ENCODE assay signal across 30 cellular contexts in genomic region chr1:12505639-12506311, GRCh38.
DNase-seq lines count a peak whose midpoint lies in the region; ATAC-seq and TF ChIP-seq lines count a peak whose summit lies in the region.
"Had no signal": no experiment of that assay in that cellular context is flagged by ENCODE, and none has a peak within 500 bp of the region (broad histone marks: within the 10 kb centered on the region; RNA-seq: fewer than 3 reads in every experiment).

No MANE protein-coding gene starts in this region.

- H3K27ac ChIP-seq in GM23338 (ENCODE audit: low read depth) = no peak overlapping the region
- H3K27ac ChIP-seq in osteoblast (ENCODE audit: low read depth, low read length) = no peak overlapping the region
- H3K27ac ChIP-seq in ascending aorta = no peak overlapping the region
- H3K27ac ChIP-seq: brain microvascular endothelial cell, lower lobe of right lung, prostate gland, RWPE1, SK-N-MC had no signal

- H3K4me2 ChIP-seq in GM23338 (no peak overlapping the region), osteoblast (ENCODE audit: insufficient read depth, low read length) (no peak overlapping the region)

- no peaks in the 10 kb centered on the region for H3K9me2 ChIP-seq in GM23338 (ENCODE audit: insufficient read depth)

- 0 out of 2 replicates have a peak overlapping the region, but pooled peaks have one; percentile 0 for H3K27ac Mint-ChIP-seq in GM23338
- no peak overlapping the region for H3K27ac Mint-ChIP-seq in activated T-helper 1 cell treated with anti-CD3 and anti-CD28 coated beads, Interleukin-12 subunit alpha, Interleukin-12 subunit beta, Interleukin-2, Interleukin-4 antibody, amounts not matched to agents 30 ng/mL and 10 ng/mL and 1 ng/mL, durations not matched to agents 14 hours and 24 hours and 36 hours
- H3K27ac Mint-ChIP-seq: stimulated activated naive B cell treated with anti-CD40 and anti-IgM and Interleukin-4, amounts not matched to agents 10 μg/mL and 1 μg/mL and 100 μg/mL, for 72 hours; T-helper 17 cell had no signal

- peak; percentile 66 for DNase-seq in Ammon's horn (ENCODE audit: low spot score)
- DNase-seq in GM23338 (ENCODE audit: low spot score) = no peak
- peak; percentile 15 for DNase-seq in cerebellum (ENCODE audit: low spot score)
- peak; percentile 51 for DNase-seq in osteoblast (ENCODE audit: insufficient read length, low spot score, missing footprints)
- no peak for DNase-seq in activated T-helper 1 cell treated with anti-CD3 and anti-CD28 coated beads, Interleukin-12 subunit alpha, Interleukin-12 subunit beta, Interleukin-2, Interleukin-4 antibody, amounts not matched to agents 30 ng/mL and 10 ng/mL and 1 ng/mL, durations not matched to agents 14 hours and 24 hours and 36 hours (ENCODE audit: low spot score)
- no peak for DNase-seq in ascending aorta (ENCODE audit: low spot score in 2 of 2)
- no peak for DNase-seq in NCI-H2081 (lab: John Stamatoyannopoulos, UW)
- DNase-seq: activated CD4-positive, CD25-positive, alpha-beta regulatory T cell treated with anti-CD3 and anti-CD28 coated beads, Interleukin-2, amount 50 U/mL, for 72 hours; activated gamma-delta T cell; activated T-cell treated with anti-CD3 and anti-CD28 coated beads for 4 hours; BE2C; brain microvascular endothelial cell; COR-L47; DMS53; effector CD4-positive, alpha-beta T cell; GDM1; HCEC 1CT; Karpas-422; kidney; lower lobe of right lung; NCI-H1436; NCI-H2107; NCI-H774; stimulated activated CD4-positive, alpha-beta T cell treated with anti-CD3 and anti-CD28 coated beads, Interleukin-4, amount 100 ng/mL, for 4 hours; stimulated activated naive B cell treated with anti-CD40 and anti-IgM and Interleukin-4, amounts not matched to agents 10 μg/mL and 1 μg/mL and 100 μg/mL, for 72 hours; T-helper 17 cell had no signal

- H3K9me3 ChIP-seq in osteoblast (ENCODE audit: low read depth, low read length) = no peaks in the 10 kb centered on the region
- no peaks in the 10 kb centered on the region for H3K9me3 ChIP-seq in ascending aorta
- H3K9me3 ChIP-seq: BE2C, lower lobe of right lung, prostate gland had no signal

- H3F3A ChIP-seq in GM23338 (replicated peaks; ENCODE audit: low read depth) = no peaks in the 10 kb centered on the region

- H3K27me3 ChIP-seq in GM23338 (ENCODE audit: insufficient read depth) (no peaks in the 10 kb centered on the region), osteoblast (ENCODE audit: insufficient read depth, low read length) (no peaks in the 10 kb centered on the region), ascending aorta (no peaks in the 10 kb centered on the region)
- H3K27me3 ChIP-seq: BE2C, brain microvascular endothelial cell had no signal

- H3K36me3 ChIP-seq in GM23338 (ENCODE audit: insufficient read depth) (no peaks in the 10 kb centered on the region; the same call in 1 of the 2 replicates), osteoblast (ENCODE audit: insufficient read depth, low read length) (peaks cover 18% of the 10 kb centered on the region), ascending aorta (peaks cover 25 to 31% of the 10 kb centered on the region in 2 donors)
- H3K36me3 ChIP-seq: BE2C had no signal

- H4K20me1 ChIP-seq in GM23338 (replicated peaks; ENCODE audit: insufficient read depth) = 0 out of 2 replicates have a peak, but pooled peaks cover 2% of the 10 kb centered on the region
- no peaks in the 10 kb centered on the region for H4K20me1 ChIP-seq in osteoblast (ENCODE audit: insufficient read depth, low read length)

- no peak for TF ChIP-seq CTCF in GM23338 (conservative IDR thresholded peaks at IDR 0.05; ENCODE audit: low read depth in 2 of 2)
- TF ChIP-seq CTCF in osteoblast (IDR thresholded peaks at IDR 0.05; ENCODE audit: extremely low read depth, low read depth, low read length) = no peak
- no peak for TF ChIP-seq CTCF in ascending aorta (IDR thresholded peaks at IDR 0.05)

- no peaks in the 10 kb centered on the region for H3K79me2 ChIP-seq in GM23338 (replicated peaks; ENCODE audit: insufficient read depth)
- H3K79me2 ChIP-seq in osteoblast (ENCODE audit: insufficient read depth, low read length) = no peaks in the 10 kb centered on the region

- no peak overlapping the region for H3K4me3 ChIP-seq in GM23338
- H3K4me3 ChIP-seq in osteoblast (ENCODE audit: insufficient read depth, low read length) = no peak overlapping the region
- no peak overlapping the region for H3K4me3 ChIP-seq in ascending aorta
- H3K4me3 ChIP-seq: lower lobe of right lung, prostate gland, SK-N-MC had no signal

- H3K4me1 ChIP-seq in GM23338 (ENCODE audit: insufficient read depth) = peaks cover 13% of the 10 kb centered on the region
- H3K4me1 ChIP-seq in osteoblast (ENCODE audit: insufficient read depth, low read length) = peaks cover 14% of the 10 kb centered on the region
- peaks cover 0 to 7% of the 10 kb centered on the region in 2 donors for H3K4me1 ChIP-seq in ascending aorta
- H3K4me1 ChIP-seq: BE2C, prostate gland had no signal

- H3K9me3 Mint-ChIP-seq in GM23338 = no peaks in the 10 kb centered on the region; the same call in 2 of the 3 replicates
- H3K9me3 Mint-ChIP-seq in activated T-helper 1 cell treated with anti-CD3 and anti-CD28 coated beads, Interleukin-12 subunit alpha, Interleukin-12 subunit beta, Interleukin-2, Interleukin-4 antibody, amounts not matched to agents 30 ng/mL and 10 ng/mL and 1 ng/mL, durations not matched to agents 14 hours and 24 hours and 36 hours = no peaks in the 10 kb centered on the region
- H3K9me3 Mint-ChIP-seq: stimulated activated naive B cell treated with anti-CD40 and anti-IgM and Interleukin-4, amounts not matched to agents 10 μg/mL and 1 μg/mL and 100 μg/mL, for 72 hours had no signal

- intact Hi-C loops in activated T-helper 1 cell treated with anti-CD3 and anti-CD28 coated beads, Interleukin-12 subunit alpha, Interleukin-12 subunit beta, Interleukin-2, Interleukin-4 antibody, amounts not matched to agents 30 ng/mL and 10 ng/mL and 1 ng/mL, durations not matched to agents 14 hours and 24 hours and 36 hours (cut with micrococcal nuclease) = no loop called here
- intact Hi-C loops in ascending aorta (cut with DNase I) = no loop called here

- peaks cover 27% of the 10 kb centered on the region for H3K4me1 Mint-ChIP-seq in GM23338
- H3K4me1 Mint-ChIP-seq in activated T-helper 1 cell treated with anti-CD3 and anti-CD28 coated beads, Interleukin-12 subunit alpha, Interleukin-12 subunit beta, Interleukin-2, Interleukin-4 antibody, amounts not matched to agents 30 ng/mL and 10 ng/mL and 1 ng/mL, durations not matched to agents 14 hours and 24 hours and 36 hours (ENCODE audit: low read depth) = peaks cover 38% of the 10 kb centered on the region

- peaks cover 14% of the 10 kb centered on the region for H3K27me3 Mint-ChIP-seq in GM23338 (ENCODE audit: insufficient read depth, low read depth, poor library complexity)
- H3K27me3 Mint-ChIP-seq in activated T-helper 1 cell treated with anti-CD3 and anti-CD28 coated beads, Interleukin-12 subunit alpha, Interleukin-12 subunit beta, Interleukin-2, Interleukin-4 antibody, amounts not matched to agents 30 ng/mL and 10 ng/mL and 1 ng/mL, durations not matched to agents 14 hours and 24 hours and 36 hours (ENCODE audit: insufficient read depth) = no peaks in the 10 kb centered on the region
- H3K27me3 Mint-ChIP-seq: stimulated activated naive B cell treated with anti-CD40 and anti-IgM and Interleukin-4, amounts not matched to agents 10 μg/mL and 1 μg/mL and 100 μg/mL, for 72 hours; T-helper 17 cell had no signal

- ATAC-seq in GM23338 (no peak), GM18867 (IDR thresholded peaks at IDR 0.05; ENCODE audit: unreplicated experiment) (no peak)
- ATAC-seq: lower lobe of right lung; stimulated activated naive B cell treated with anti-CD40 and anti-IgM and Interleukin-4, amounts not matched to agents 10 μg/mL and 1 μg/mL and 100 μg/mL, for 72 hours; T-helper 17 cell had no signal

- no peak overlapping the region for H2AFZ ChIP-seq in GM23338
- no peak overlapping the region for H2AFZ ChIP-seq in osteoblast (ENCODE audit: low read length)

- H3K36me3 Mint-ChIP-seq in GM23338 (ENCODE audit: low read depth) = no peaks in the 10 kb centered on the region; the same call in 2 of the 3 replicates
- peaks cover 23% of the 10 kb centered on the region for H3K36me3 Mint-ChIP-seq in activated T-helper 1 cell treated with anti-CD3 and anti-CD28 coated beads, Interleukin-12 subunit alpha, Interleukin-12 subunit beta, Interleukin-2, Interleukin-4 antibody, amounts not matched to agents 30 ng/mL and 10 ng/mL and 1 ng/mL, durations not matched to agents 14 hours and 24 hours and 36 hours (ENCODE audit: low read depth)

- H3K4me3 Mint-ChIP-seq in GM23338 = no peak overlapping the region
- no peak overlapping the region for H3K4me3 Mint-ChIP-seq in activated T-helper 1 cell treated with anti-CD3 and anti-CD28 coated beads, Interleukin-12 subunit alpha, Interleukin-12 subunit beta, Interleukin-2, Interleukin-4 antibody, amounts not matched to agents 30 ng/mL and 10 ng/mL and 1 ng/mL, durations not matched to agents 14 hours and 24 hours and 36 hours
- H3K4me3 Mint-ChIP-seq: stimulated activated naive B cell treated with anti-CD40 and anti-IgM and Interleukin-4, amounts not matched to agents 10 μg/mL and 1 μg/mL and 100 μg/mL, for 72 hours; T-helper 17 cell had no signal

TF ChIP-seq in GM23338, 12 proteins besides CTCF, POLR2A, EP300 and RAD21:
- no peak for TF ChIP-seq JUNB (IDR thresholded peaks at IDR 0.05; ENCODE audit: unreplicated experiment)

Comparison
In these comparisons a context has a peak if more than half of its experiments do, and no peak if none do; other contexts are left out.
1. DNase-seq: peak in Ammon's horn (single experiment), cerebellum (single experiment) and osteoblast (single experiment); none in GM23338 (single experiment), activated T-helper 1 cell treated with anti-CD3 and anti-CD28 coated beads, Interleukin-12 subunit alpha, Interleukin-12 subunit beta, Interleukin-2, Interleukin-4 antibody, amounts not matched to agents 30 ng/mL and 10 ng/mL and 1 ng/mL, durations not matched to agents 14 hours and 24 hours and 36 hours (single experiment), ascending aorta (0 of 2) and NCI-H2081 (0 of 2).